ENCODE assay signal across 17 cellular contexts in genomic region chr1:3396411-3396810, GRCh38. TPM values are rescaled to one million over a fixed set of nuclear protein-coding genes. Genes with fewer than 3 reads are reported as not detected.
DNase-seq lines count a peak whose midpoint lies in the region; ATAC-seq and TF ChIP-seq lines count a peak whose summit lies in the region.
"Had no signal": no experiment of that assay in that cellular context is flagged by ENCODE, and none has a peak within 500 bp of the region (broad histone marks: within the 10 kb centered on the region; RNA-seq: fewer than 3 reads in every experiment).

No MANE protein-coding gene starts in this region.

- H3K9me3 Mint-ChIP-seq in neural progenitor cell, result no peaks in the 10 kb centered on the region
- H3K9me3 Mint-ChIP-seq: CD4-positive, alpha-beta T cell; CD8-positive, alpha-beta T cell had no signal

- H3K9me3 ChIP-seq in ascending aorta (no peaks in the 10 kb centered on the region), neural progenitor cell (ENCODE audit: low read depth) (no peaks in the 10 kb centered on the region), thoracic aorta (no peaks in the 10 kb centered on the region), aorta (ENCODE audit: control insufficient read depth, low read length) (no peaks in the 10 kb centered on the region)
- H3K9me3 ChIP-seq: A549; BLaER1 treated with 17β-estradiol and CSF1 and Interleukin-3, amounts not matched to agents 10 nM and 100 nM; Caco-2 had no signal

- no peak overlapping the region for H2AFZ ChIP-seq in neural progenitor cell (replicated peaks)

- WGBS in aorta, 2 donors, result 79 to 89% methylated on average over 11 of the region's 11 CpGs

- no peak overlapping the region for H3K9ac ChIP-seq in neural progenitor cell
- H3K9ac ChIP-seq: BLaER1 treated with 17β-estradiol and CSF1 and Interleukin-3, amounts not matched to agents 10 nM and 100 nM had no signal

- H3K4me3 ChIP-seq in ascending aorta (no peak overlapping the region), neural progenitor cell (no peak overlapping the region), thoracic aorta (no peak overlapping the region), aorta (ENCODE audit: low read length in 2 of 2) (no peak overlapping the region)
- H3K4me3 ChIP-seq: A549; BLaER1 treated with 17β-estradiol and CSF1 and Interleukin-3, amounts not matched to agents 10 nM and 100 nM had no signal

- peaks cover 27% of the 10 kb centered on the region for H4K20me1 ChIP-seq in neural progenitor cell (ENCODE audit: low read depth)

- H3K27me3 Mint-ChIP-seq in neural progenitor cell (ENCODE audit: insufficient read depth, low read depth), result peaks cover 17% of the 10 kb centered on the region

- H3K36me3 ChIP-seq in ascending aorta (no peaks in the 10 kb centered on the region), neural progenitor cell (no peaks in the 10 kb centered on the region), thoracic aorta (no peaks in the 10 kb centered on the region), aorta (ENCODE audit: control insufficient read depth in 1 of 2, insufficient read depth in 2 of 2, low read length in 1 of 2) (no peaks in the 10 kb centered on the region)
- H3K36me3 ChIP-seq: BLaER1 treated with 17β-estradiol and CSF1 and Interleukin-3, amounts not matched to agents 10 nM and 100 nM had no signal

- H3K4me2 ChIP-seq in neural progenitor cell, result no peak overlapping the region
- H3K4me2 ChIP-seq: A549; BLaER1 treated with 17β-estradiol and CSF1 and Interleukin-3, amounts not matched to agents 10 nM and 100 nM had no signal

- no peak for DNase-seq in ascending aorta (ENCODE audit: low spot score in 2 of 2)
- no peak for DNase-seq in neural progenitor cell (ENCODE audit: low spot score)
- DNase-seq in thoracic aorta (ENCODE audit: low spot score), result no peak
- no peak for DNase-seq in aorta
- no peak for DNase-seq in effector CD4-positive, alpha-beta T cell
- DNase-seq: AML-193; Caco-2; Calu3; CD4-positive, alpha-beta T cell; CD8-positive, alpha-beta T cell; DMS79 treated with DMSO at 0.1 percent for 48 hours; GF-D8 had no signal

- peaks cover 38% of the 10 kb centered on the region for H3K4me1 Mint-ChIP-seq in neural progenitor cell
- H3K4me1 Mint-ChIP-seq: B cell had no signal

- peaks cover 24 to 81% of the 10 kb centered on the region in 2 donors for H3K4me1 ChIP-seq in ascending aorta
- H3K4me1 ChIP-seq in neural progenitor cell, result peaks cover 23% of the 10 kb centered on the region
- H3K4me1 ChIP-seq in thoracic aorta (ENCODE audit: control insufficient read depth in 1 of 2, low read depth in 2 of 2), result peaks cover 40 to 100% of the 10 kb centered on the region in 2 donors
- H3K4me1 ChIP-seq in aorta (ENCODE audit: control insufficient read depth in 1 of 2, insufficient read depth in 2 of 2, low read length in 2 of 2), result peaks cover 3% of the 10 kb centered on the region in 2 donors
- H3K4me1 ChIP-seq: A549 had no signal

- H3K27ac ChIP-seq in ascending aorta, result peak overlapping the region; percentile 97 to 99
- H3K27ac ChIP-seq in neural progenitor cell, result no peak overlapping the region
- H3K27ac ChIP-seq in thoracic aorta, result peak overlapping the region; percentile 97
- H3K27ac ChIP-seq in aorta (ENCODE audit: low read depth in 1 of 2, low read length in 2 of 2), result peak overlapping the region in 1 of 2 donors; percentile 80
- H3K27ac ChIP-seq: 22Rv1; A549; BLaER1 treated with 17β-estradiol and CSF1 and Interleukin-3, amounts not matched to agents 10 nM and 100 nM; C4-2B had no signal

- ATAC-seq in thoracic aorta (ENCODE audit: insufficient number of reproducible peaks, low FRiP score, low read depth), result no peak
- ATAC-seq in aorta (ENCODE audit: low FRiP score), result no peak
- ATAC-seq: A549; CD8-positive, alpha-beta T cell had no signal

- H3K36me3 Mint-ChIP-seq in neural progenitor cell, result no peaks in the 10 kb centered on the region
- H3K36me3 Mint-ChIP-seq: CD8-positive, alpha-beta T cell had no signal

- TF ChIP-seq CTCF in ascending aorta (IDR thresholded peaks at IDR 0.05) (no peak), neural progenitor cell (IDR thresholded peaks at IDR 0.05) (no peak), thoracic aorta (IDR thresholded peaks at IDR 0.05) (no peak)

- no peaks in the 10 kb centered on the region for H3K79me2 ChIP-seq in neural progenitor cell (ENCODE audit: low read depth)

- peaks cover 8% of the 10 kb centered on the region for H3F3A ChIP-seq in neural progenitor cell (ENCODE audit: low read depth)

- H3K27ac Mint-ChIP-seq in neural progenitor cell, result no peak overlapping the region
- H3K27ac Mint-ChIP-seq: B cell; CD4-positive, alpha-beta T cell; CD8-positive, alpha-beta T cell had no signal

- H3K27me3 ChIP-seq in ascending aorta (no peaks in the 10 kb centered on the region), neural progenitor cell (peaks cover 59% of the 10 kb centered on the region), thoracic aorta (replicated peaks; ENCODE audit: insufficient read depth) (no peaks in the 10 kb centered on the region), aorta (ENCODE audit: control insufficient read depth in 1 of 2, insufficient read depth in 2 of 2, low read length in 1 of 2) (no peaks in the 10 kb centered on the region)

- intact Hi-C loops in ascending aorta (cut with DNase I) (loop anchor here (2.0 to 5.0 kb wide), 2 partner anchors 84 to 328 kb away; partner anchors contain the start of gene PRDM16), aorta (cut with DNase I) (loop anchor here in 1 of 2 donors (5.0 kb wide), 1 partner anchor 44 kb away; no protein-coding TSS in a partner anchor)

- peak overlapping the region; percentile 22 for H3K4me3 Mint-ChIP-seq in neural progenitor cell
- H3K4me3 Mint-ChIP-seq: B cell; CD4-positive, alpha-beta T cell; CD8-positive, alpha-beta T cell had no signal

RNA-seq across cellular contexts. Expression of gene ARHGEF16, which starts 58.1 kb away (rescaled TPM):
- total RNA-seq in ascending aorta (not detected), neural progenitor cell (ENCODE audit: low replicate concordance) (1.3 and 7.8 TPM in 2 replicates), thoracic aorta (1 to 10 TPM; 1.6 to 2.4 TPM), aorta (1 to 10 TPM in 1 of 2 donors, under 1 TPM in 1; 0.62 to 1.4 TPM)
- 1 to 10 TPM in 1 of 2 donors, not detected in 1; 8.8 TPM for polyA plus RNA-seq in aorta
- total RNA-seq: CD8-positive, alpha-beta T cell had no signal
